10 cellular contexts compared by ENCODE assay signal in the genomic region with DNA sequence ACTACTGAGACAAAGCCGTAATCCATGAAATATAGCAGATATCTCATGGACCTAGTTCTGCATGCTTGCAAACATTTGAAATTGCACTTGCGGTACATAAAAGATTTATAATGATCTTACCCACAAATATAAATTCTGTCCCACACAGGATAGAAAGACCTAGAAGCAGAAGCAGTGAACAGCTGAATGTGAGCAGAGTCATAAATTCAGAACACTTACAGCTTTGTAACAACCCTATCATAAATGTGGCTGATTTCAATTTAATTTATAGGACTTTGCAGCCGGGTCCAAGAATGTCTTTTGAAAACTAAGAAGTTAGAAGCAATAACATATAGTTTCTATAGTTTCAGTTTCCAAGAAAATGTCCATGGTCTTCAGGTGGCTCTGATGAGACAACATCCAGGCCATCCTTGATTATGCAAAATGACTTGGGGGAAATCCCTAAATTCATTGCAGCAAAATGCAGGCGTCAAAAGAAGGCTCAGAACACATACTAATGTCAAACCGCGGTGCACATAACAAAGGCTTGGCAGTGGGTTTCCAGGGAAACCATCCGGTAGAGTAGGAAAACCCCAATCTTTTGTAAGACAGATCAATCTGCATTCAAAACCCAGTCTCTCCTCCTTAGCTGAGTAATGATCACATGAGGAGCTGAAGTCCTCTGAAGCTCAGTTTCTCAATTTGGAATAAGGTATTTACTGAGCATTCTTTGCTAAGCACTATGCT.
DNase-seq lines count a peak whose midpoint lies in the region; TF ChIP-seq lines count a peak whose summit lies in the region.
"Had no signal": no experiment of that assay in that cellular context is flagged by ENCODE, and none has a peak within 500 bp of the region (broad histone marks: within the 10 kb centered on the region; RNA-seq: fewer than 3 reads in every experiment).

No MANE protein-coding gene starts in this region.

- peak overlapping the region; percentile 31 for H3K4me2 ChIP-seq in OCI-LY3 (ENCODE audit: low read length)

- H2AFZ ChIP-seq in OCI-LY3 (ENCODE audit: low read depth, low read length): no peak overlapping the region

- peaks cover 41% of the 10 kb centered on the region for H3K4me1 ChIP-seq in OCI-LY3 (ENCODE audit: low read length)

- no peak overlapping the region for H3K27ac ChIP-seq in OCI-LY3 (ENCODE audit: low read length)
- H3K27ac ChIP-seq in cingulate gyrus (ENCODE audit: low read depth, low read length): peak overlapping the region; percentile 35

- no peak overlapping the region for H3K9ac ChIP-seq in OCI-LY3 (ENCODE audit: low read length)

- H3K9me3 ChIP-seq in OCI-LY3 (ENCODE audit: insufficient read depth, low read length): peaks cover 9% of the 10 kb centered on the region

- H3K36me3 ChIP-seq in OCI-LY3 (replicated peaks; ENCODE audit: low read depth, low read length): peaks cover 10% of the 10 kb centered on the region

- H4K20me1 ChIP-seq in OCI-LY3 (ENCODE audit: insufficient read depth, low read length): no peaks in the 10 kb centered on the region

- no peaks in the 10 kb centered on the region for H3K27me3 ChIP-seq in OCI-LY3 (ENCODE audit: low read depth, low read length)

- TF ChIP-seq CTCF in OCI-LY3 (IDR thresholded peaks at IDR 0.05; ENCODE audit: low read depth, low read length): no peak

- H3K79me2 ChIP-seq in OCI-LY3 (ENCODE audit: low read length): no peaks in the 10 kb centered on the region

- DNase-seq in NCI-H748 (lab: John Stamatoyannopoulos, UW; ENCODE audit: unreplicated experiment) (peak; percentile 67), NCI-H748 treated with DMSO at 0.1 percent for 48 hours (lab: John Stamatoyannopoulos, UW) (no peak), renal cortical epithelial cell (ENCODE audit: low read depth) (peak; percentile 33), OCI-M2 (lab: John Stamatoyannopoulos, UW; ENCODE audit: unreplicated experiment) (no peak), NCI-H510A (lab: John Stamatoyannopoulos, UW) (no peak)
- DNase-seq in NK-92 treated with Interleukin-12 subunit alpha and Interleukin-12 subunit beta, amount 100 ng/mL, for 24 hours (lab: John Stamatoyannopoulos, UW): no peak
- DNase-seq: DMS153, T-helper 9 cell had no signal

- H3K4me3 ChIP-seq in OCI-LY3 (ENCODE audit: low read length): no peak overlapping the region

Comparison
In these comparisons a context has a peak if more than half of its experiments do, and no peak if none do; other contexts are left out.
1. DNase-seq: peak in NCI-H748 (single experiment) and renal cortical epithelial cell (single experiment); none in NCI-H748 treated with DMSO at 0.1 percent for 48 hours (single experiment), NK-92 treated with Interleukin-12 subunit alpha and Interleukin-12 subunit beta, amount 100 ng/mL, for 24 hours (single experiment), OCI-M2 (single experiment) and NCI-H510A (single experiment).